In the genomic region with DNA sequence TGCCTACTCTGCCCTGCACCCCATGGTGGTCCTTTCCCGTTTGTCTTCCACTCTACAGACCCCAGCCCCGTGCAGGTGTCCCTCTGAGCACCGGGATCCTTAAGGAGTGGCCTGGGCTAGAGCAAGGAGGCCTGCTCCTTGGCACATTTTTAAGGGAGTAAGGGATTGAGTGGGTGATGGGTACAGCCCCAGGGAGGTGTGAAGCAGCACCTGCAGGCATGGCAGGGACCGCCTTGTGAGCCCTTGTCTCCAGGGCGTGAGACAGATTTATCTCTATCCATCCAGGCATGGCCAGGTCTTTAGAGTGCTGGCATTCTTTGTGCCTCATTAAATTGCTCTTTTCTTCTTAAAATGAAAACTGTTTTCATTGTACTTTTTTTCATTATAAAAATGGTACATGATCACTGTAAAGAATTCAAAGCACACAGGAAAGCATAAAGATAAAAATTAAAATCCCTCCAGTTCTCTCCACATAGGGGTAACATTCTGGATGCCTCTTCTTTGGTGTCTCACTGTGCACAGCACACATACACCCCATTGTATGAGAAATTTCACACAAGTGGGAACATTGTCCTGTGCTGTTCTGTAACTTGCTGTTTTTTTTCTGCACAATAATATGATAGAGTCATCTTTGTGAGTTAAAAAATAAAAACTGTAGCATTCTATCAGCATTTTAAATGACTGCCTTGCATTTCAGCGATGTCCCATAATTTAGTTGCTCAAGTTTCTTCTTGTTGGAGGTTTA, we compare ENCODE assay signal across 20 cellular contexts.
DNase-seq lines count a peak whose midpoint lies in the region.
"Had no signal": no experiment of that assay in that cellular context is flagged by ENCODE, and none has a peak within 500 bp of the region (broad histone marks: within the 10 kb centered on the region; RNA-seq: fewer than 3 reads in every experiment).

No MANE protein-coding gene starts in this region.

- peak overlapping the region; percentile 60 for H3K27ac ChIP-seq in angular gyrus (ENCODE audit: low read depth, low read length)
- peak overlapping the region; percentile 62 for H3K27ac ChIP-seq in layer of hippocampus (ENCODE audit: low read depth, low read length)
- H3K27ac ChIP-seq: KMS-11 had no signal

- no peaks in the 10 kb centered on the region for H3K27me3 ChIP-seq in layer of hippocampus (ENCODE audit: control insufficient read depth, insufficient read depth, low read length)

- peak; percentile 25 for DNase-seq in activated effector memory CD4-positive, alpha-beta T cell treated with anti-CD3 and anti-CD28 coated beads, Interleukin-2, amount 50 U/mL, for 16 hours
- no peak for DNase-seq in activated effector memory CD4-positive, alpha-beta T cell treated with Interleukin-2 at 50 U/mL for 16 hours
- DNase-seq in putamen (ENCODE audit: low spot score) (peak; percentile 39), NCI-H226 (no peak), NCI-H1105 treated with DMSO at 0.1 percent for 48 hours (lab: John Stamatoyannopoulos, UW) (no peak)
- no peak for DNase-seq in stimulated activated CD4-positive, alpha-beta T cell treated with anti-CD3 and anti-CD28 coated beads, Interleukin-4, amount 100 ng/mL, for 1 hour
- DNase-seq: 8988T, EL, GF-D8, IMR-90, NCI-H1105, NCI-H1694, NCI-H2081, NCI-H2171, NCI-H524 treated with DMSO at 0.1 percent for 48 hours, OCI-M1, SHP77 had no signal

Comparison
In these comparisons a context has a peak if more than half of its experiments do, and no peak if none do; other contexts are left out.
1. DNase-seq: peak in activated effector memory CD4-positive, alpha-beta T cell treated with anti-CD3 and anti-CD28 coated beads, Interleukin-2, amount 50 U/mL, for 16 hours (single experiment) and putamen (single experiment); none in activated effector memory CD4-positive, alpha-beta T cell treated with Interleukin-2 at 50 U/mL for 16 hours (single experiment), NCI-H226 (single experiment), stimulated activated CD4-positive, alpha-beta T cell treated with anti-CD3 and anti-CD28 coated beads, Interleukin-4, amount 100 ng/mL, for 1 hour (single experiment) and NCI-H1105 treated with DMSO at 0.1 percent for 48 hours (single experiment).